In the genomic region with DNA sequence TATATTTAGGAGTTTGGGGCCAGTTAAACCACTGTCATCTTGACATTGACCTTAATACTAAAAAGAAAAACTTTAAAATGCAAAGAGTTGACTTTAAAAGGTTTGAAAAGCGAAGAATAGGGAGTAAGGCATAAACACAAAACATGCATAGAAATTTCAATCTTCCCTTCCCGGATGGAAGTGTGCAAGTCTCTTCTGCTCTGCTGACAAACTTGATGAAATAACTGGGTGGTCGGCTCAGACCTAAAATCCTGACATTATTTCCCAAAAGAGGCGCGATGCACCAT, we compare ENCODE assay signal across 17 cellular contexts. TPM values are rescaled to one million over a fixed set of nuclear protein-coding genes. Genes with fewer than 3 reads are reported as not detected.
DNase-seq lines count a peak whose midpoint lies in the region; ATAC-seq and TF ChIP-seq lines count a peak whose summit lies in the region.
"Had no signal": no experiment of that assay in that cellular context is flagged by ENCODE, and none has a peak within 500 bp of the region (broad histone marks: within the 10 kb centered on the region; RNA-seq: fewer than 3 reads in every experiment).

No MANE protein-coding gene starts in this region.

- H3K4me3 ChIP-seq in SK-N-SH (ENCODE audit: low read depth in 2 of 2, low read length in 1 of 2) (0 out of 4 replicates have a peak overlapping the region, but pooled peaks of 1 of the 2 experiments have one; percentile 72), GM23338 (no peak overlapping the region), trophoblast cell (ENCODE audit: low read depth, low read length) (no peak overlapping the region)

- no peaks in the 10 kb centered on the region for H3K9me3 ChIP-seq in SK-N-SH
- H3K9me3 ChIP-seq in trophoblast cell (ENCODE audit: insufficient read depth, low read depth, low read length), result peaks cover 11% of the 10 kb centered on the region

- ATAC-seq in SK-N-SH treated with all-trans-retinoic acid at 6 μM for 48 hours (no peak), GM23338 (no peak), HG03135 (IDR thresholded peaks at IDR 0.05; ENCODE audit: unreplicated experiment) (no peak)

- H3K27ac Mint-ChIP-seq in GM23338 (no peak overlapping the region), neural crest cell (ENCODE audit: unreplicated experiment) (no peak overlapping the region)
- H3K27ac Mint-ChIP-seq in activated naive CD8-positive, alpha-beta T cell treated with anti-CD3 and anti-CD28 coated beads for 36 hours, result no peak overlapping the region
- H3K27ac Mint-ChIP-seq: activated naive CD4-positive, alpha-beta T cell treated with anti-CD3 and anti-CD28 coated beads, Interleukin-2, amount 50 U/mL, for 72 hours had no signal

- H3K27me3 ChIP-seq in SK-N-SH (ENCODE audit: insufficient read depth) (peaks cover 58% of the 10 kb centered on the region), GM23338 (ENCODE audit: insufficient read depth) (peaks cover 100% of the 10 kb centered on the region), trophoblast cell (ENCODE audit: insufficient read depth, low read length) (peaks cover 39% of the 10 kb centered on the region)

- H4K8ac ChIP-seq in trophoblast cell (ENCODE audit: low read depth, low read length), result no peak overlapping the region

- H3K4me1 Mint-ChIP-seq in GM23338 (peaks cover 17% of the 10 kb centered on the region), neural crest cell (peaks cover 26% of the 10 kb centered on the region)
- peaks cover 29% of the 10 kb centered on the region for H3K4me1 Mint-ChIP-seq in activated naive CD8-positive, alpha-beta T cell treated with anti-CD3 and anti-CD28 coated beads for 36 hours

- POLR2A ChIA-PET in SK-N-SH (lab: Yijun Ruan, JAX), result no interaction called here

- peaks cover 94% of the 10 kb centered on the region for H3K27me3 Mint-ChIP-seq in GM23338 (ENCODE audit: insufficient read depth, low read depth, poor library complexity)
- H3K27me3 Mint-ChIP-seq in activated naive CD8-positive, alpha-beta T cell treated with anti-CD3 and anti-CD28 coated beads for 36 hours, result peaks cover 90% of the 10 kb centered on the region
- peaks cover 95% of the 10 kb centered on the region for H3K27me3 Mint-ChIP-seq in neural crest cell (ENCODE audit: low read depth)

- H2AFZ ChIP-seq in SK-N-SH (ENCODE audit: low read depth) (no peak overlapping the region), GM23338 (no peak overlapping the region), trophoblast cell (ENCODE audit: insufficient read depth, low read length, poor library complexity) (no peak overlapping the region)

- no peak overlapping the region for H3K27ac ChIP-seq in SK-N-SH (ENCODE audit: low read depth in 2 of 2, low read length in 1 of 2)
- H3K27ac ChIP-seq in GM23338 (ENCODE audit: low read depth), result no peak overlapping the region
- no peak overlapping the region for H3K27ac ChIP-seq in trophoblast cell (ENCODE audit: low read depth, low read length)
- H3K27ac ChIP-seq: 22Rv1 had no signal

- H3K9ac ChIP-seq in SK-N-SH, result no peak overlapping the region
- no peak overlapping the region for H3K9ac ChIP-seq in trophoblast cell (ENCODE audit: low read length)

- H3K4me2 ChIP-seq in SK-N-SH, result peak overlapping the region; percentile 96; the same call in 1 of the 2 replicates
- no peak overlapping the region for H3K4me2 ChIP-seq in GM23338
- H3K4me2 ChIP-seq in trophoblast cell (ENCODE audit: low read length), result no peak overlapping the region

- H3K4me3 Mint-ChIP-seq in GM23338 (peak overlapping the region; percentile 50; the same call in 1 of the 3 replicates), neural crest cell (peak overlapping the region; percentile 89)
- H3K4me3 Mint-ChIP-seq in activated naive CD8-positive, alpha-beta T cell treated with anti-CD3 and anti-CD28 coated beads for 36 hours, result peak overlapping the region; percentile 37

- H3K4ac ChIP-seq in trophoblast cell (ENCODE audit: low read depth, low read length), result no peak overlapping the region

- H3K9me2 ChIP-seq in SK-N-SH, result no peaks in the 10 kb centered on the region
- no peaks in the 10 kb centered on the region for H3K9me2 ChIP-seq in GM23338 (ENCODE audit: insufficient read depth)

- H3K36me3 Mint-ChIP-seq in GM23338 (ENCODE audit: low read depth), result no peaks in the 10 kb centered on the region
- peaks cover 7% of the 10 kb centered on the region for H3K36me3 Mint-ChIP-seq in activated naive CD8-positive, alpha-beta T cell treated with anti-CD3 and anti-CD28 coated beads for 36 hours
- H3K36me3 Mint-ChIP-seq in neural crest cell (ENCODE audit: low read depth), result peaks cover 2% of the 10 kb centered on the region

- no peak overlapping the region for H4K12ac ChIP-seq in trophoblast cell (ENCODE audit: low read depth, low read length)

- DNase-seq in SK-N-SH (no peak), GM23338 (ENCODE audit: low spot score) (no peak), neural crest cell (ENCODE audit: low read depth, low spot score) (no peak), trophoblast cell (no peak), NCI-H1092 treated with DMSO at 0.1 percent for 48 hours (lab: John Stamatoyannopoulos, UW) (no peak)
- no peak for DNase-seq in activated naive CD8-positive, alpha-beta T cell treated with anti-CD3 and anti-CD28 coated beads for 36 hours
- DNase-seq: GOT3; NCI-H187 treated with DMSO at 0.1 percent for 48 hours; right cardiac atrium; stimulated activated CD4-positive, alpha-beta T cell treated with anti-CD3 and anti-CD28 coated beads, Interleukin-4, amount 100 ng/mL, for 1 hour; T1000 had no signal

- no peak overlapping the region for H2BK5ac ChIP-seq in trophoblast cell (ENCODE audit: low read depth, low read length, poor library complexity)

- H4K91ac ChIP-seq in trophoblast cell (ENCODE audit: low read depth, low read length), result no peak overlapping the region

- WGBS in SK-N-SH (ENCODE audit: low lambda C conversion rate), result 51% methylated on average over 5 of the region's 5 CpGs
- no CpG with 5 or more reads among the region's 5 CpGs for WGBS in trophoblast cell (ENCODE audit: extremely low coverage, insufficient coverage, insufficient read length)

- TF ChIP-seq CTCF in SK-N-SH (IDR thresholded peaks at IDR 0.05), result no peak
- TF ChIP-seq CTCF in GM23338 (conservative IDR thresholded peaks at IDR 0.05; ENCODE audit: low read depth in 2 of 2), result no peak
- no peak for TF ChIP-seq CTCF in neural crest cell (conservative IDR thresholded peaks at IDR 0.05)

- H3K79me1 ChIP-seq in trophoblast cell (ENCODE audit: low read length), result peaks cover 7% of the 10 kb centered on the region

- H2AK5ac ChIP-seq in trophoblast cell (ENCODE audit: low read length), result no peak overlapping the region

- H4K20me1 ChIP-seq in SK-N-SH (ENCODE audit: insufficient read depth) (no peaks in the 10 kb centered on the region), GM23338 (replicated peaks; ENCODE audit: insufficient read depth) (peaks cover 25% of the 10 kb centered on the region)

- H3K18ac ChIP-seq in trophoblast cell (ENCODE audit: low read length), result no peak overlapping the region

- H3K23ac ChIP-seq in trophoblast cell (ENCODE audit: low read length), result no peak overlapping the region

- H2BK12ac ChIP-seq in trophoblast cell (ENCODE audit: low read length), result no peak overlapping the region

- H2BK120ac ChIP-seq in trophoblast cell (ENCODE audit: insufficient read depth, low read length, poor library complexity), result no peak overlapping the region

- peaks cover 0 to 13% of the 10 kb centered on the region in 2 experiments; a peak in 2 of 4 replicates for H3K4me1 ChIP-seq in SK-N-SH (ENCODE audit: control insufficient read depth in 1 of 2, insufficient read depth in 2 of 2, low read depth in 1 of 2, low read length in 1 of 2)
- H3K4me1 ChIP-seq in GM23338 (ENCODE audit: insufficient read depth), result peaks cover 38% of the 10 kb centered on the region
- peaks cover 10 to 12% of the 10 kb centered on the region in 2 experiments for H3K4me1 ChIP-seq in trophoblast cell (ENCODE audit: control insufficient read depth in 1 of 2, insufficient read depth in 2 of 2, low read length in 2 of 2)

- no peaks in the 10 kb centered on the region for H3K36me3 ChIP-seq in SK-N-SH (replicated peaks in 1 of 2; ENCODE audit: control insufficient read depth in 1 of 2, insufficient read depth in 2 of 2, low read length in 1 of 2)
- H3K36me3 ChIP-seq in GM23338 (ENCODE audit: insufficient read depth), result no peaks in the 10 kb centered on the region
- H3K36me3 ChIP-seq in trophoblast cell (ENCODE audit: control insufficient read depth in 1 of 2, insufficient read depth in 2 of 2, low read length in 2 of 2), result no peaks in the 10 kb centered on the region

- no peak for TF ChIP-seq RAD21 in SK-N-SH (IDR thresholded peaks at IDR 0.05; ENCODE audit: low read length)

- H3K14ac ChIP-seq in trophoblast cell (ENCODE audit: low read length), result no peak overlapping the region

- CTCF ChIA-PET in SK-N-SH (lab: Yijun Ruan, JAX), result interaction anchor here (1.4 kb wide), 1 partner anchor 244 kb away, joined by 4 read pairs; no protein-coding TSS in a partner anchor

- H3K9me3 Mint-ChIP-seq in GM23338 (no peaks in the 10 kb centered on the region; the same call in 2 of the 3 replicates), neural crest cell (no peaks in the 10 kb centered on the region)
- H3K9me3 Mint-ChIP-seq in activated naive CD8-positive, alpha-beta T cell treated with anti-CD3 and anti-CD28 coated beads for 36 hours, result peaks cover 4% of the 10 kb centered on the region
- H3K9me3 Mint-ChIP-seq: central memory CD8-positive, alpha-beta T cell had no signal

- TF ChIP-seq EP300 in SK-N-SH (IDR thresholded peaks at IDR 0.05; ENCODE audit: borderline replicate concordance in 1 of 2, low read depth in 1 of 2, low read length in 1 of 2), result no peak

- H3K79me2 ChIP-seq in SK-N-SH (ENCODE audit: insufficient read depth) (no peaks in the 10 kb centered on the region), GM23338 (replicated peaks; ENCODE audit: insufficient read depth) (no peaks in the 10 kb centered on the region), trophoblast cell (ENCODE audit: control insufficient read depth, insufficient read depth, low read length, poor library complexity) (peaks cover 5% of the 10 kb centered on the region)

- H3F3A ChIP-seq in SK-N-SH (replicated peaks; ENCODE audit: insufficient read depth) (no peaks in the 10 kb centered on the region), GM23338 (replicated peaks; ENCODE audit: low read depth) (peaks cover 33% of the 10 kb centered on the region)

RNA-seq across cellular contexts. Expression of gene SPAG6, which starts 3.4 kb away (rescaled TPM):
- polyA plus RNA-seq in SK-N-SH (2012; rRNA removed), result 0.54 and 0.77 TPM in 2 replicates
- 0.89 and 1.1 TPM in 2 replicates for polyA plus RNA-seq in SK-N-SH (2012; cell fraction: cytosol; rRNA removed)
- polyA plus RNA-seq in SK-N-SH (2012; cell fraction: nucleus; rRNA removed), result 0.94 and 0.97 TPM in 2 replicates
- 0.12 TPM in 1 of 2 replicates, not detected in the other for total RNA-seq in GM23338 (2014; rRNA removed; shearing (Covaris generic))
- 0.21 and 0.33 TPM in 2 replicates for polyA plus RNA-seq in GM23338 (2016; fragmentation: Nextera tagmentation; extraction: Ambion mirVana)
- not detected for total RNA-seq in activated naive CD8-positive, alpha-beta T cell treated with anti-CD3 and anti-CD28 coated beads for 36 hours
- total RNA-seq in neural crest cell, result 1.5 and 1.6 TPM in 2 replicates
- not detected in 2 replicates for polyA plus RNA-seq in trophoblast cell (2013)
- total RNA-seq: LHCN-M2 had no signal

RNA-seq across cellular contexts. Expression of gene BMI1, which starts 21.0 kb away (rescaled TPM):
- 15.5 and 18.4 TPM in 2 replicates for polyA plus RNA-seq in SK-N-SH (2012; rRNA removed)
- 23.0 and 28.1 TPM in 2 replicates for polyA plus RNA-seq in SK-N-SH (2012; cell fraction: cytosol; rRNA removed)
- polyA plus RNA-seq in SK-N-SH (2012; cell fraction: nucleus; rRNA removed), result 17.9 and 31.5 TPM in 2 replicates
- total RNA-seq in GM23338 (2014; rRNA removed; shearing (Covaris generic)), result 9.7 and 10.7 TPM in 2 replicates
- polyA plus RNA-seq in GM23338 (2016; fragmentation: Nextera tagmentation; extraction: Ambion mirVana), result 2.0 and 2.3 TPM in 2 replicates
- total RNA-seq in activated naive CD8-positive, alpha-beta T cell treated with anti-CD3 and anti-CD28 coated beads for 36 hours, result 10 to 100 TPM; 59.2 to 59.6 TPM
- 46.4 and 49.9 TPM in 2 replicates for total RNA-seq in neural crest cell
- 10.1 and 10.3 TPM in 2 replicates for polyA plus RNA-seq in trophoblast cell (2013)

RNA-seq across cellular contexts. Expression of gene COMMD3, which starts 25.7 kb away (rescaled TPM):
- 26.9 and 36.5 TPM in 2 replicates for polyA plus RNA-seq in SK-N-SH (2012; rRNA removed)
- 37.1 and 46.6 TPM in 2 replicates for polyA plus RNA-seq in SK-N-SH (2012; cell fraction: cytosol; rRNA removed)
- 33.7 and 52.1 TPM in 2 replicates for polyA plus RNA-seq in SK-N-SH (2012; cell fraction: nucleus; rRNA removed)
- 1.1 and 2.5 TPM in 2 replicates for total RNA-seq in GM23338 (2014; rRNA removed; shearing (Covaris generic))
- polyA plus RNA-seq in GM23338 (2016; fragmentation: Nextera tagmentation; extraction: Ambion mirVana), result 5.2 and 6.0 TPM in 2 replicates
- total RNA-seq in activated naive CD8-positive, alpha-beta T cell treated with anti-CD3 and anti-CD28 coated beads for 36 hours, result 10 to 100 TPM; 46.8 to 53.5 TPM
- total RNA-seq in neural crest cell, result 31.1 and 35.1 TPM in 2 replicates
- polyA plus RNA-seq in trophoblast cell (2013), result 22.3 and 23.4 TPM in 2 replicates

Comparison
In these comparisons a context has a peak if more than half of its experiments do, and no peak if none do; other contexts are left out.
1. H3K4me3 Mint-ChIP-seq: peak in every context shown above with its lines; median percentile 89 in neural crest cell; 50 in GM23338; 37 in activated naive CD8-positive, alpha-beta T cell treated with anti-CD3 and anti-CD28 coated beads for 36 hours.